Comparison of ENCODE assay signal across 8 cellular contexts in the genomic region with DNA sequence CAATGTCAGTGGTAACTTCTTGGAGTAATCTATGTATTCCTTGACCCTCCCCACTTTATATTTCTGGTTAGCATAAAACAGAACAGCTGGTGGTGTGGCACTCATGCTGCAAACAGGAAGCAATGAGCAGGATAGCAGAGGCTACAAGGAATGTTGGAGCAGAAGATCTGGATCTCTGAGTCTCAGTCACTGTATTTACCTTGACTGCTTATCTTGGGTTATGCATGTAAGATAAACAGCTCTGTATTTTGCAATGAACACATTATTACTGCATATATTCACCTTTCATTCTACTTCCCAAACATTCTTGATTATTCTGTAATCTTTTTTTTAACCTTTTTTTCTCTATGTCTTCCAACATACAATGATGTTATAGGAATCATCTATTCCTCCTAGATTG.
"Had no signal": no experiment of that assay in that cellular context is flagged by ENCODE, and none has a peak within 500 bp of the region (broad histone marks: within the 10 kb centered on the region; RNA-seq: fewer than 3 reads in every experiment).

No MANE protein-coding gene starts in this region.

- H2AFZ ChIP-seq: GM23248 had no signal

- H3K27ac ChIP-seq: GM23248 had no signal

- H3K4me3 ChIP-seq: GM23248, K562 had no signal

- H3K9ac ChIP-seq: GM23248 had no signal

- DNase-seq: GM23248, GOT3, H9, HCEC 1CT, IMR-90, KG1 had no signal

- FAIRE-seq: HTR-8/SVneo, K562 had no signal
